ENCODE assay signal across 1 cellular context in the genomic region with DNA sequence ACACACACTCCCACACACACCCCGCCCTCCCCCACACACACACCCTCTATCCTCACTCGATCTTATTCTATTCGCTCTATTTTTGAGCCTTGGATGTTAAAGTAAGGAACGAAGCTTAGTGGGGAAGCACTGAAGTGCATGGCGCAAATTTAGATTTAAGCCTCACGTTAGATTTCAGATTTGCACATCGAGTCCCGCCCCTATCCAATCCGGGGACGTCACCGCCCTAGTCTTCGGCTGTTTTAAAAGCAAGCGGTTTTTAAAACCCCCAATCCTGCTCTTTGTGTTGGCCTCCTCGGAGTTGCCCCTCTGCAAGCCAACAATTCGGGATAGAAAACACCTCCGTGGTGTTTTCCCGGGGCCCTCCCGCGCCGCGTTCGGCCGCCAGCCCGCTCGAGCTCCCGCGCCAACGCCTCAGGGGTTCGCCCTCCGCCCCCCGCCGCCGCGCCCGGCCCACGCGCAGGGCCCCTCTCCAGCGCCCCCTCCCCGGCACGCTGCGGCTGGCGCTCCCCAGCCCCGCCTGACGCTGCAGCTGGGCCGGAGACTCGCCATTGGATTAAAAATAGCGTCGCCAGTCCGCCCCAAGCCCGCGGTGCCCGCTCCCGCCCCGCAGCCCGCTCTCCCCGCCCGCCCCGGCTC.
TF ChIP-seq lines count a peak whose summit lies in the region.

Gene USP13 (plus strand): TSS at position 574 of the 639 bp plus-strand sequence. CDS start 186 bp downstream, outside the sequence.

TF ChIP-seq in K562, 482 proteins besides CTCF, POLR2A, EP300 and RAD21 (continued from another document):
- TF ChIP-seq, protein P1, sequence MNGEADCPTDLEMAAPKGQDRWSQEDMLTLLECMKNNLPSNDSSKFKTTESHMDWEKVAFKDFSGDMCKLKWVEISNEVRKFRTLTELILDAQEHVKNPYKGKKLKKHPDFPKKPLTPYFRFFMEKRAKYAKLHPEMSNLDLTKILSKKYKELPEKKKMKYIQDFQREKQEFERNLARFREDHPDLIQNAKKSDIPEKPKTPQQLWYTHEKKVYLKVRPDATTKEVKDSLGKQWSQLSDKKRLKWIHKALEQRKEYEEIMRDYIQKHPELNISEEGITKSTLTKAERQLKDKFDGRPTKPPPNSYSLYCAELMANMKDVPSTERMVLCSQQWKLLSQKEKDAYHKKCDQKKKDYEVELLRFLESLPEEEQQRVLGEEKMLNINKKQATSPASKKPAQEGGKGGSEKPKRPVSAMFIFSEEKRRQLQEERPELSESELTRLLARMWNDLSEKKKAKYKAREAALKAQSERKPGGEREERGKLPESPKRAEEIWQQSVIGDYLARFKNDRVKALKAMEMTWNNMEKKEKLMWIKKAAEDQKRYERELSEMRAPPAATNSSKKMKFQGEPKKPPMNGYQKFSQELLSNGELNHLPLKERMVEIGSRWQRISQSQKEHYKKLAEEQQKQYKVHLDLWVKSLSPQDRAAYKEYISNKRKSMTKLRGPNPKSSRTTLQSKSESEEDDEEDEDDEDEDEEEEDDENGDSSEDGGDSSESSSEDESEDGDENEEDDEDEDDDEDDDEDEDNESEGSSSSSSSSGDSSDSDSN (IDR thresholded peaks at IDR 0.05; ENCODE audit: borderline replicate concordance in 1 of 2, low read depth in 2 of 2, low read length in 2 of 2) = 0 out of 4 replicates have a peak, but pooled peaks of 1 of the 2 experiments have one; percentile 13
- TF ChIP-seq EGR1 (conservative IDR thresholded peaks at IDR 0.05) = peak; percentile 64
- TF ChIP-seq, protein P2, sequence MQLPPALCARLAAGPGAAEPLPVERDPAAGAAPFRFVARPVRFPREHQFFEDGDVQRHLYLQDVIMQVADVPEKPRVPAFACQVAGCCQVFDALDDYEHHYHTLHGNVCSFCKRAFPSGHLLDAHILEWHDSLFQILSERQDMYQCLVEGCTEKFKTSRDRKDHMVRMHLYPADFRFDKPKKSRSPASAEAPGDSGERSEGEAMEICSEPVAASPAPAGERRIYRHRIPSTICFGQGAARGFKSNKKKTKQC (CRISPR knock-in tag; IDR thresholded peaks at IDR 0.05) = no peak
- TF ChIP-seq, protein P3, sequence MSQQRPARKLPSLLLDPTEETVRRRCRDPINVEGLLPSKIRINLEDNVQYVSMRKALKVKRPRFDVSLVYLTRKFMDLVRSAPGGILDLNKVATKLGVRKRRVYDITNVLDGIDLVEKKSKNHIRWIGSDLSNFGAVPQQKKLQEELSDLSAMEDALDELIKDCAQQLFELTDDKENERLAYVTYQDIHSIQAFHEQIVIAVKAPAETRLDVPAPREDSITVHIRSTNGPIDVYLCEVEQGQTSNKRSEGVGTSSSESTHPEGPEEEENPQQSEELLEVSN (IDR thresholded peaks at IDR 0.05; ENCODE audit: borderline replicate concordance in 1 of 2, extremely low read depth in 1 of 2, insufficient read depth in 1 of 2, insufficient read length in 1 of 2, low read depth in 1 of 2, low read length in 1 of 2, poor library complexity in 1 of 2, severe bottlenecking in 1 of 2) = peak in 1 of 2 experiments; percentile 59
- TF ChIP-seq BDP1 (IDR thresholded peaks at IDR 0.05; ENCODE audit: insufficient read depth, insufficient read length) = no peak
- TF ChIP-seq ZBTB7A (IDR thresholded peaks at IDR 0.05; ENCODE audit: borderline replicate concordance, control insufficient read depth, low read depth, low read length) = peak; percentile 82; the same call in 1 of the 2 replicates
- TF ChIP-seq MED1 (CRISPR knock-in tag; IDR thresholded peaks at IDR 0.05; ENCODE audit: borderline replicate concordance) = no peak
